8 cellular contexts compared by ENCODE assay signal in genomic region chr19:47109177-47109540, GRCh38. TPM values are rescaled to one million over a fixed set of nuclear protein-coding genes. Genes with fewer than 3 reads are reported as not detected.
DNase-seq lines count a peak whose midpoint lies in the region; ATAC-seq, FAIRE-seq and TF ChIP-seq lines count a peak whose summit lies in the region.

No MANE protein-coding gene starts in this region.

- DNase-seq in CD14-positive monocyte (ENCODE audit: low spot score): no peak
- no peak for DNase-seq in NT2/D1 (ENCODE audit: low read depth, low spot score)
- DNase-seq in H1 (ENCODE audit: low read depth in 1 of 2, low spot score in 2 of 2): no peak
- no peak for DNase-seq in neural progenitor cell (ENCODE audit: low spot score)
- DNase-seq in activated gamma-delta T cell (lab: John Stamatoyannopoulos, UW): no peak
- no peak for DNase-seq in mesenteric fat pad (ENCODE audit: low spot score)
- no peak for DNase-seq in HT-29 (ENCODE audit: low spot score)

- POLR2A ChIA-PET in H1 (lab: Charles Lee; ENCODE audit: partially characterized antibody): interaction anchor here (0.8 to 12.2 kb wide), 9 partner anchors 15 to 137 kb away, joined by 3 to 209 read pairs (median 4); partner anchors contain the start of gene SAE1

- H3K4me1 Mint-ChIP-seq in CD14-positive monocyte: peaks cover 57% of the 10 kb centered on the region
- H3K4me1 Mint-ChIP-seq in neural progenitor cell: peaks cover 59% of the 10 kb centered on the region

- TF ChIP-seq POLR2A in H1 (IDR thresholded peaks at IDR 0.05; ENCODE audit: control extremely low read depth in 1 of 2, low read depth in 2 of 2, low read length in 2 of 2): no peak

- H2BK20ac ChIP-seq in H1 (ENCODE audit: low read length): no peak overlapping the region

- no peak overlapping the region for H3K4ac ChIP-seq in H1 (replicated peaks; ENCODE audit: insufficient read length, low read depth, low read length)

- no peak overlapping the region for H2AFZ ChIP-seq in H1 (ENCODE audit: low read length)
- no peak overlapping the region for H2AFZ ChIP-seq in neural progenitor cell (replicated peaks)

- H3K36me3 ChIP-seq in NT2/D1 (ENCODE audit: insufficient read depth, insufficient read length, low read length): peaks cover 52% of the 10 kb centered on the region
- peaks cover 0 to 36% (median 2%) of the 10 kb centered on the region in 4 experiments; a peak in 4 of 8 replicates for H3K36me3 ChIP-seq in H1 (ENCODE audit: control insufficient read depth in 2 of 4, insufficient read depth in 4 of 4, low read length in 3 of 4)
- H3K36me3 ChIP-seq in neural progenitor cell: no peaks in the 10 kb centered on the region

- no peak overlapping the region for H3K18ac ChIP-seq in H1 (ENCODE audit: extremely low read depth, low read length)

- peaks cover 18% of the 10 kb centered on the region for H3K79me1 ChIP-seq in H1 (ENCODE audit: low read depth, low read length)

- H3K23ac ChIP-seq in H1 (ENCODE audit: insufficient read length): no peak overlapping the region

- H3K14ac ChIP-seq in H1 (ENCODE audit: insufficient read length): no peak overlapping the region

- intact Hi-C loops in CD14-positive monocyte (cut with micrococcal nuclease): no loop called here

- no peak overlapping the region for H2AK5ac ChIP-seq in H1 (ENCODE audit: low read depth, low read length)

- CTCF ChIA-PET in H1 (lab: Charles Lee; ENCODE audit: partially characterized antibody): interaction anchor here (1.3 kb wide), 1 partner anchor 13 kb away, joined by 5 read pairs; no protein-coding TSS in a partner anchor

- H3K27ac ChIP-seq in H1 (ENCODE audit: low read depth, low read length) (peak overlapping the region; percentile 99), neural progenitor cell (peak overlapping the region; percentile 24)

- no peak for ATAC-seq in GM19351 (IDR thresholded peaks at IDR 0.05; ENCODE audit: unreplicated experiment)

- H3K27me3 ChIP-seq in NT2/D1 (ENCODE audit: insufficient read depth, insufficient read length): no peaks in the 10 kb centered on the region
- no peaks in the 10 kb centered on the region for H3K27me3 ChIP-seq in H1 (replicated peaks in 1 of 4; ENCODE audit: control insufficient read depth in 3 of 4, extremely low read depth in 1 of 4, insufficient read depth in 3 of 4, low read length in 3 of 4)
- H3K27me3 ChIP-seq in neural progenitor cell: no peaks in the 10 kb centered on the region

- H4K91ac ChIP-seq in H1 (replicated peaks; ENCODE audit: insufficient read length, low read length): no peak overlapping the region

- H3K23me2 ChIP-seq in H1 (ENCODE audit: low read depth, low read length): peaks cover 12% of the 10 kb centered on the region

- no peak for FAIRE-seq in H1 (lab: Jason Lieb, UNC)

- no peak overlapping the region for H3K56ac ChIP-seq in H1 (replicated peaks; ENCODE audit: insufficient read length, low read depth, low read length)

- H2BK5ac ChIP-seq in H1 (ENCODE audit: low read depth, low read length): 0 out of 2 replicates have a peak overlapping the region, but pooled peaks have one; percentile 48

- 10% methylated on average over 2 of the region's 2 CpGs; no CpG with 5 or more reads in 1 of the 2 experiments for WGBS in H1 (ENCODE audit: extremely low coverage in 1 of 2, insufficient coverage in 1 of 2, insufficient read length in 1 of 2, insufficient replicate concordance in 2 of 2, low coverage in 1 of 2, low lambda C conversion rate in 2 of 2, missing lambda C conversion rate in 1 of 2), 2 experiments

- peak overlapping the region; percentile 50 for H4K5ac ChIP-seq in H1 (ENCODE audit: insufficient read length, low read depth, low read length)

- H3K9me3 Mint-ChIP-seq in CD14-positive monocyte (peaks cover 0 to 2% (median 0%) of the 10 kb centered on the region in 7 donors), neural progenitor cell (no peaks in the 10 kb centered on the region)

- H3K9me3 ChIP-seq in NT2/D1 (ENCODE audit: insufficient read depth, low read length): no peaks in the 10 kb centered on the region
- H3K9me3 ChIP-seq in H1 (ENCODE audit: insufficient read depth in 2 of 2, low read depth in 1 of 2, low read length in 1 of 2): no peaks in the 10 kb centered on the region
- H3K9me3 ChIP-seq in neural progenitor cell (ENCODE audit: low read depth): no peaks in the 10 kb centered on the region

- no peak overlapping the region for H4K8ac ChIP-seq in H1 (ENCODE audit: extremely low read depth, insufficient read depth, low read length)

- no peak for TF ChIP-seq RAD21 in H1 (IDR thresholded peaks at IDR 0.05 in 1 of 2, conservative IDR thresholded peaks at IDR 0.05 in 1 of 2; ENCODE audit: low read depth in 2 of 2, low read length in 2 of 2)

- H3K4me1 ChIP-seq in NT2/D1 (ENCODE audit: insufficient read depth, insufficient read length) (peaks cover 2% of the 10 kb centered on the region), H1 (replicated peaks in 1 of 4; ENCODE audit: control insufficient read depth in 3 of 4, insufficient read depth in 4 of 4, low read length in 3 of 4) (peaks cover 4 to 23% (median 15%) of the 10 kb centered on the region in 4 experiments; a peak in 6 of 7 replicates), neural progenitor cell (peaks cover 27% of the 10 kb centered on the region)

- no peak overlapping the region for H2BK120ac ChIP-seq in H1 (replicated peaks; ENCODE audit: low read depth, low read length)

- H2BK15ac ChIP-seq in H1 (ENCODE audit: low read length): no peak overlapping the region

- H3K79me2 ChIP-seq in H1 (ENCODE audit: control insufficient read depth in 1 of 2, insufficient read depth in 2 of 2, low read length in 2 of 2): peaks cover 10 to 76% of the 10 kb centered on the region in 2 experiments
- peaks cover 81% of the 10 kb centered on the region for H3K79me2 ChIP-seq in neural progenitor cell (ENCODE audit: low read depth)

- H4K20me1 ChIP-seq in H1 (replicated peaks in 1 of 2; ENCODE audit: control insufficient read depth in 1 of 2, insufficient read depth in 2 of 2, low read length in 2 of 2) (peaks cover 0 to 2% of the 10 kb centered on the region in 2 experiments), neural progenitor cell (ENCODE audit: low read depth) (peaks cover 23% of the 10 kb centered on the region)

- H3K27me3 Mint-ChIP-seq in CD14-positive monocyte (ENCODE audit: low read depth in 3 of 3) (peaks cover 0 to 5% (median 0%) of the 10 kb centered on the region in 3 donors), neural progenitor cell (ENCODE audit: insufficient read depth, low read depth) (peaks cover 2% of the 10 kb centered on the region)

- no peak overlapping the region; the same call in 1 of the 2 replicates for H2BK12ac ChIP-seq in H1 (ENCODE audit: low read depth, low read length)

- TF ChIP-seq EP300 in H1 (IDR thresholded peaks at IDR 0.05; ENCODE audit: borderline replicate concordance in 1 of 2, low read depth in 2 of 2, low read length in 2 of 2): no peak

- H3K36me3 Mint-ChIP-seq in CD14-positive monocyte: peaks cover 23 to 31% of the 10 kb centered on the region in 2 donors
- H3K36me3 Mint-ChIP-seq in neural progenitor cell: peaks cover 15% of the 10 kb centered on the region

- H3F3A ChIP-seq in neural progenitor cell (ENCODE audit: low read depth): peaks cover 32% of the 10 kb centered on the region

- H3K27ac Mint-ChIP-seq in CD14-positive monocyte (peak overlapping the region; percentile 96 to 100 (median 100)), neural progenitor cell (no peak overlapping the region)

- TF ChIP-seq CTCF in CD14-positive monocyte (IDR thresholded peaks at IDR 0.05) (no peak), H1 (IDR thresholded peaks at IDR 0.05; ENCODE audit: control extremely low read depth in 1 of 3, insufficient read depth in 1 of 3, low read depth in 1 of 3, low read length in 3 of 3) (no peak), neural progenitor cell (IDR thresholded peaks at IDR 0.05) (no peak)

- H3K4me3 Mint-ChIP-seq in CD14-positive monocyte (peak overlapping the region; percentile 99), neural progenitor cell (peak overlapping the region; percentile 97)

- H3K4me2 ChIP-seq in H1 (ENCODE audit: insufficient read depth in 1 of 2, low read depth in 2 of 2, low read length in 2 of 2): peak overlapping the region; percentile 73 to 88
- H3K4me2 ChIP-seq in neural progenitor cell: peak overlapping the region; percentile 88

- H3K9ac ChIP-seq in NT2/D1 (ENCODE audit: insufficient read length, low read depth) (peak overlapping the region; percentile 58), H1 (replicated peaks in 1 of 4; ENCODE audit: extremely low read depth in 1 of 4, low read depth in 3 of 4, low read length in 3 of 4) (peak overlapping the region in 3 of 4 experiments; percentile 6 to 98 (median 94); a peak in 3 of 7 replicates), neural progenitor cell (no peak overlapping the region)

- H3K4me3 ChIP-seq in NT2/D1 (ENCODE audit: insufficient read length, low read depth) (no peak overlapping the region), H1 (ENCODE audit: extremely low read depth in 1 of 4, insufficient read depth in 2 of 4, low read depth in 3 of 4, low read length in 4 of 4) (peak overlapping the region; percentile 23 to 94 (median 88); a peak in 6 of 8 replicates), neural progenitor cell (peak overlapping the region; percentile 97)

RNA-seq across cellular contexts. Expression of gene ZC3H4, which starts 4.4 kb away (rescaled TPM):
- polyA plus RNA-seq in CD14-positive monocyte (under 1 TPM; 0.24 to 0.60 TPM), H1 (2011; rRNA removed) (6.6 and 9.8 TPM in 2 replicates)
- total RNA-seq in H1 (2021; fragmentation: NEBNext Ultra II Directional; extraction: Animal tissue kit (Norgen Biotek cat#: 25700)): 92.0 and 104 TPM in 2 replicates
- 8.5 TPM for polyA plus RNA-seq in H1 (2011; cell fraction: cytosol; rRNA removed)
- polyA plus RNA-seq in H1 (2011; cell fraction: nucleus; rRNA removed): 22.5 TPM
- polyA plus RNA-seq in H1 (2012, experiment 1 of 2): 35.8 to 57.1 TPM (median 46.0 TPM) in 4 replicates
- 21.2 TPM for polyA plus RNA-seq in H1 (2012, experiment 2 of 2)
- 34.8 TPM for polyA plus RNA-seq in H1 (2013, experiment 1 of 2)
- polyA plus RNA-seq in H1 (2013, experiment 2 of 2): 33.0 TPM
- 17.8 and 22.5 TPM in 2 replicates for polyA minus RNA-seq in H1 (2011; rRNA and poly(A)+ RNA removed)
- polyA minus RNA-seq in H1 (2011; cell fraction: cytosol; rRNA and poly(A)+ RNA removed): 32.1 TPM
- 20.7 TPM for polyA minus RNA-seq in H1 (2011; cell fraction: nucleus; rRNA and poly(A)+ RNA removed)
- total RNA-seq in neural progenitor cell (ENCODE audit: low replicate concordance) (19.1 and 29.1 TPM in 2 replicates), mesenteric fat pad (30.2 TPM)
- total RNA-seq in HT-29 (2014; rRNA removed; shearing (Covaris generic)): 27.5 and 36.7 TPM in 2 replicates

RNA-seq across cellular contexts. Expression of gene SAE1, which starts 21.5 kb away (rescaled TPM):
- polyA plus RNA-seq in CD14-positive monocyte (10 to 100 TPM; 46.5 to 54.2 TPM), H1 (2011; rRNA removed) (204 and 213 TPM in 2 replicates)
- 268 and 273 TPM in 2 replicates for total RNA-seq in H1 (2021; fragmentation: NEBNext Ultra II Directional; extraction: Animal tissue kit (Norgen Biotek cat#: 25700))
- 282 TPM for polyA plus RNA-seq in H1 (2011; cell fraction: cytosol; rRNA removed)
- 128 TPM for polyA plus RNA-seq in H1 (2011; cell fraction: nucleus; rRNA removed)
- 252 to 307 TPM (median 272 TPM) in 4 replicates for polyA plus RNA-seq in H1 (2012, experiment 1 of 2)
- polyA plus RNA-seq in H1 (2012, experiment 2 of 2): 223 TPM
- polyA plus RNA-seq in H1 (2013, experiment 1 of 2): 207 TPM
- 212 TPM for polyA plus RNA-seq in H1 (2013, experiment 2 of 2)
- 127 and 143 TPM in 2 replicates for polyA minus RNA-seq in H1 (2011; rRNA and poly(A)+ RNA removed)
- 79.1 TPM for polyA minus RNA-seq in H1 (2011; cell fraction: cytosol; rRNA and poly(A)+ RNA removed)
- polyA minus RNA-seq in H1 (2011; cell fraction: nucleus; rRNA and poly(A)+ RNA removed): 38.4 TPM
- total RNA-seq in neural progenitor cell (ENCODE audit: low replicate concordance) (258 and 305 TPM in 2 replicates), mesenteric fat pad (59.3 TPM)
- total RNA-seq in HT-29 (2014; rRNA removed; shearing (Covaris generic)): 220 and 231 TPM in 2 replicates
